1 cellular context compared by ENCODE assay signal in the genomic region with DNA sequence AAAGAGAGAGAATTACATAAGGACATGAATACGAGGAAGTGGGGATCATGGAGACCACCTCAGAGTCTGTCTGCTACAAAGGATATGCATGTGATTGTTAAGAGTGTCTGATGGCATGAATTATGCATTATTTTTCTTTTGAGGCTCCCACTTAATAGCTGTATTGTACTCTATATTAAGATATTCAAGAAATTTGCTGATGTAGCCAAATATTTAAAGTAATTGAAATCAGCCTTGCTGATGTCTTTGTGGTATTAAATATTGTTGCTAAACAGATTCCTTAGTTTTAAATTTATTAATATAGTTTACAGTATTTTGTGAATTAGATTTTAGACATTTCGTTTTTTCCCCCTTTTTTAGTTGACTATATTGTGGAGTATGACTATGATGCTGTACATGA.
A peak's percentile ranks its signal among the peaks of the same experiment; 100 is the strongest.
TF ChIP-seq lines count a peak whose summit lies in the region.

No MANE protein-coding gene starts in this region.

TF ChIP-seq in A549, 52 proteins besides CTCF, POLR2A, EP300 and RAD21:
- TF ChIP-seq HES2 (IDR thresholded peaks at IDR 0.05) (no peak), GATA3 (IDR thresholded peaks at IDR 0.05; ENCODE audit: borderline replicate concordance) (no peak), MAFK (IDR thresholded peaks at IDR 0.05; ENCODE audit: partially characterized antibody) (peak; percentile 83), NFE2L2 (conservative IDR thresholded peaks at IDR 0.05; ENCODE audit: low read length) (no peak)
- TF ChIP-seq, protein P1, sequence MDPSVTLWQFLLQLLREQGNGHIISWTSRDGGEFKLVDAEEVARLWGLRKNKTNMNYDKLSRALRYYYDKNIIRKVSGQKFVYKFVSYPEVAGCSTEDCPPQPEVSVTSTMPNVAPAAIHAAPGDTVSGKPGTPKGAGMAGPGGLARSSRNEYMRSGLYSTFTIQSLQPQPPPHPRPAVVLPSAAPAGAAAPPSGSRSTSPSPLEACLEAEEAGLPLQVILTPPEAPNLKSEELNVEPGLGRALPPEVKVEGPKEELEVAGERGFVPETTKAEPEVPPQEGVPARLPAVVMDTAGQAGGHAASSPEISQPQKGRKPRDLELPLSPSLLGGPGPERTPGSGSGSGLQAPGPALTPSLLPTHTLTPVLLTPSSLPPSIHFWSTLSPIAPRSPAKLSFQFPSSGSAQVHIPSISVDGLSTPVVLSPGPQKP (IDR thresholded peaks at IDR 0.05; ENCODE audit: low read depth, low read length) = no peak
TF ChIP-seq in A549: peak in this region for 1.
